In genomic region chr2:223944704-223945531, GRCh38 we compare ENCODE assay signal across 1 cellular context.
TF ChIP-seq lines count a peak whose summit lies in the region.

Gene WDFY1, minus strand, starts transcription at chr2:223945335. Its CDS starts 51 bp downstream, at chr2:223945284.

TF ChIP-seq in HepG2, 621 proteins besides CTCF, POLR2A, EP300 and RAD21 (continued from another document and continues in another):
- TF ChIP-seq ZBTB46 (CRISPR knock-in tag; IDR thresholded peaks at IDR 0.05; ENCODE audit: borderline replicate concordance) (no peak), NR2F1 (CRISPR knock-in tag; IDR thresholded peaks at IDR 0.05) (peak in 1 of 2 experiments; percentile 8; a peak in 1 of 4 replicates), HOXA9 (CRISPR knock-in tag; IDR thresholded peaks at IDR 0.05; ENCODE audit: borderline replicate concordance) (peak; percentile 94), PBX2 (CRISPR knock-in tag; IDR thresholded peaks at IDR 0.05) (no peak), ARNTL (CRISPR knock-in tag; IDR thresholded peaks at IDR 0.05) (no peak), DNMT3B (CRISPR knock-in tag; conservative IDR thresholded peaks at IDR 0.05) (no peak), ZNF331 (CRISPR knock-in tag; IDR thresholded peaks at IDR 0.05) (peak; percentile 90), SETDB1 (CRISPR knock-in tag; IDR thresholded peaks at IDR 0.05; ENCODE audit: borderline replicate concordance) (no peak), ZNF883 (CRISPR knock-in tag; IDR thresholded peaks at IDR 0.05; ENCODE audit: not compliant biosample characterization) (peak; percentile 93), TCF12 (IDR thresholded peaks at IDR 0.05) (no peak), TCF12 (CRISPR knock-in tag; IDR thresholded peaks at IDR 0.05) (peak; percentile 32), IRF9 (CRISPR knock-in tag; IDR thresholded peaks at IDR 0.05; ENCODE audit: borderline replicate concordance) (peak; percentile 99), ZNF550 (CRISPR knock-in tag; IDR thresholded peaks at IDR 0.05; ENCODE audit: borderline replicate concordance) (peak; percentile 79; the same call in 1 of the 2 replicates), ZNF713 (CRISPR knock-in tag; IDR thresholded peaks at IDR 0.05) (0 out of 2 replicates have a peak, but pooled peaks have one; percentile 82), HIVEP1 (CRISPR knock-in tag; IDR thresholded peaks at IDR 0.05) (0 out of 2 replicates have a peak, but pooled peaks have one; percentile 9), MNT (IDR thresholded peaks at IDR 0.05) (no peak; the same call in 1 of the 2 replicates), SP2 (CRISPR knock-in tag; IDR thresholded peaks at IDR 0.05) (0 out of 2 replicates have a peak, but pooled peaks have one; percentile 8), DMAP1 (CRISPR knock-in tag; IDR thresholded peaks at IDR 0.05) (peak; percentile 89), TGIF2 (CRISPR knock-in tag; IDR thresholded peaks at IDR 0.05) (peak; percentile 92; the same call in 1 of the 2 replicates), JUNB (CRISPR knock-in tag; IDR thresholded peaks at IDR 0.05; ENCODE audit: borderline replicate concordance) (no peak; the same call in 1 of the 2 replicates), AHR (CRISPR knock-in tag; IDR thresholded peaks at IDR 0.05) (peak; percentile 95), ZNF484 (CRISPR knock-in tag; IDR thresholded peaks at IDR 0.05; ENCODE audit: borderline replicate concordance, low read depth) (no peak), GFI1 (CRISPR knock-in tag; IDR thresholded peaks at IDR 0.05; ENCODE audit: borderline replicate concordance) (peak; percentile 66; the same call in 1 of the 2 replicates), HDAC1 (CRISPR knock-in tag; IDR thresholded peaks at IDR 0.05) (peak; percentile 95), RFXAP (CRISPR knock-in tag; IDR thresholded peaks at IDR 0.05; ENCODE audit: borderline replicate concordance) (peak; percentile 92), FOXP4 (CRISPR knock-in tag; IDR thresholded peaks at IDR 0.05) (peak; percentile 87), ZNF543 (CRISPR knock-in tag; IDR thresholded peaks at IDR 0.05) (peak; percentile 78; the same call in 1 of the 2 replicates), TOE1 (CRISPR knock-in tag; IDR thresholded peaks at IDR 0.05) (peak; percentile 98)
- TF ChIP-seq, protein P1, sequence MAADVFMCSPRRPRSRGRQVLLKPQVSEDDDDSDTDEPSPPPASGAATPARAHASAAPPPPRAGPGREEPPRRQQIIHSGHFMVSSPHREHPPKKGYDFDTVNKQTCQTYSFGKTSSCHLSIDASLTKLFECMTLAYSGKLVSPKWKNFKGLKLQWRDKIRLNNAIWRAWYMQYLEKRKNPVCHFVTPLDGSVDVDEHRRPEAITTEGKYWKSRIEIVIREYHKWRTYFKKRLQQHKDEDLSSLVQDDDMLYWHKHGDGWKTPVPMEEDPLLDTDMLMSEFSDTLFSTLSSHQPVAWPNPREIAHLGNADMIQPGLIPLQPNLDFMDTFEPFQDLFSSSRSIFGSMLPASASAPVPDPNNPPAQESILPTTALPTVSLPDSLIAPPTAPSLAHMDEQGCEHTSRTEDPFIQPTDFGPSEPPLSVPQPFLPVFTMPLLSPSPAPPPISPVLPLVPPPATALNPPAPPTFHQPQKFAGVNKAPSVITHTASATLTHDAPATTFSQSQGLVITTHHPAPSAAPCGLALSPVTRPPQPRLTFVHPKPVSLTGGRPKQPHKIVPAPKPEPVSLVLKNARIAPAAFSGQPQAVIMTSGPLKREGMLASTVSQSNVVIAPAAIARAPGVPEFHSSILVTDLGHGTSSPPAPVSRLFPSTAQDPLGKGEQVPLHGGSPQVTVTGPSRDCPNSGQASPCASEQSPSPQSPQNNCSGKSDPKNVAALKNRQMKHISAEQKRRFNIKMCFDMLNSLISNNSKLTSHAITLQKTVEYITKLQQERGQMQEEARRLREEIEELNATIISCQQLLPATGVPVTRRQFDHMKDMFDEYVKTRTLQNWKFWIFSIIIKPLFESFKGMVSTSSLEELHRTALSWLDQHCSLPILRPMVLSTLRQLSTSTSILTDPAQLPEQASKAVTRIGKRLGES (CRISPR knock-in tag; IDR thresholded peaks at IDR 0.05; ENCODE audit: borderline replicate concordance): 0 out of 2 replicates have a peak, but pooled peaks have one; percentile 71
- TF ChIP-seq, protein P2, sequence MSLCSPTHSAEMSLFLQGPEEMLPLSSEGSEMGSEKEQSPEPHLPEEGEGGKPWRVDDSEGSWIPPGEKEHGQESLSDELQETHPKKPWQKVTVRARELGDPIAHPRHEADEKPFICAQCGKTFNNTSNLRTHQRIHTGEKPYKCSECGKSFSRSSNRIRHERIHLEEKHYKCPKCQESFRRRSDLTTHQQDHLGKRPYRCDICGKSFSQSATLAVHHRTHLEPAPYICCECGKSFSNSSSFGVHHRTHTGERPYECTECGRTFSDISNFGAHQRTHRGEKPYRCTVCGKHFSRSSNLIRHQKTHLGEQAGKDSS (CRISPR knock-in tag; IDR thresholded peaks at IDR 0.05; ENCODE audit: borderline replicate concordance, low read depth): peak; percentile 90; the same call in 1 of the 2 replicates
- TF ChIP-seq, protein P3, sequence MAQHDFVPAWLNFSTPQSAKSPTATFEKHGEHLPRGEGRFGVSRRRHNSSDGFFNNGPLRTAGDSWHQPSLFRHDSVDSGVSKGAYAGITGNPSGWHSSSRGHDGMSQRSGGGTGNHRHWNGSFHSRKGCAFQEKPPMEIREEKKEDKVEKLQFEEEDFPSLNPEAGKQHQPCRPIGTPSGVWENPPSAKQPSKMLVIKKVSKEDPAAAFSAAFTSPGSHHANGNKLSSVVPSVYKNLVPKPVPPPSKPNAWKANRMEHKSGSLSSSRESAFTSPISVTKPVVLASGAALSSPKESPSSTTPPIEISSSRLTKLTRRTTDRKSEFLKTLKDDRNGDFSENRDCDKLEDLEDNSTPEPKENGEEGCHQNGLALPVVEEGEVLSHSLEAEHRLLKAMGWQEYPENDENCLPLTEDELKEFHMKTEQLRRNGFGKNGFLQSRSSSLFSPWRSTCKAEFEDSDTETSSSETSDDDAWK (CRISPR knock-in tag; IDR thresholded peaks at IDR 0.05): no peak
- TF ChIP-seq, protein P4, sequence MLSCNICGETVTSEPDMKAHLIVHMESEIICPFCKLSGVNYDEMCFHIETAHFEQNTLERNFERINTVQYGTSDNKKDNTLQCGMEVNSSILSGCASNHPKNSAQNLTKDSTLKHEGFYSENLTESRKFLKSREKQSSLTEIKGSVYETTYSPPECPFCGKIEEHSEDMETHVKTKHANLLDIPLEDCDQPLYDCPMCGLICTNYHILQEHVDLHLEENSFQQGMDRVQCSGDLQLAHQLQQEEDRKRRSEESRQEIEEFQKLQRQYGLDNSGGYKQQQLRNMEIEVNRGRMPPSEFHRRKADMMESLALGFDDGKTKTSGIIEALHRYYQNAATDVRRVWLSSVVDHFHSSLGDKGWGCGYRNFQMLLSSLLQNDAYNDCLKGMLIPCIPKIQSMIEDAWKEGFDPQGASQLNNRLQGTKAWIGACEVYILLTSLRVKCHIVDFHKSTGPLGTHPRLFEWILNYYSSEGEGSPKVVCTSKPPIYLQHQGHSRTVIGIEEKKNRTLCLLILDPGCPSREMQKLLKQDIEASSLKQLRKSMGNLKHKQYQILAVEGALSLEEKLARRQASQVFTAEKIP (CRISPR knock-in tag; IDR thresholded peaks at IDR 0.05; ENCODE audit: borderline replicate concordance): no peak
- TF ChIP-seq, protein P5, sequence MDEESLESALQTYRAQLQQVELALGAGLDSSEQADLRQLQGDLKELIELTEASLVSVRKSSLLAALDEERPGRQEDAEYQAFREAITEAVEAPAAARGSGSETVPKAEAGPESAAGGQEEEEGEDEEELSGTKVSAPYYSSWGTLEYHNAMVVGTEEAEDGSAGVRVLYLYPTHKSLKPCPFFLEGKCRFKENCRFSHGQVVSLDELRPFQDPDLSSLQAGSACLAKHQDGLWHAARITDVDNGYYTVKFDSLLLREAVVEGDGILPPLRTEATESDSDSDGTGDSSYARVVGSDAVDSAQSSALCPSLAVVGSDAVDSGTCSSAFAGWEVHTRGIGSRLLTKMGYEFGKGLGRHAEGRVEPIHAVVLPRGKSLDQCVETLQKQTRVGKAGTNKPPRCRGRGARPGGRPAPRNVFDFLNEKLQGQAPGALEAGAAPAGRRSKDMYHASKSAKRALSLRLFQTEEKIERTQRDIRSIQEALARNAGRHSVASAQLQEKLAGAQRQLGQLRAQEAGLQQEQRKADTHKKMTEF (CRISPR knock-in tag; IDR thresholded peaks at IDR 0.05): peak; percentile 98
